ENCODE assay signal across 14 cellular contexts in the genomic region with DNA sequence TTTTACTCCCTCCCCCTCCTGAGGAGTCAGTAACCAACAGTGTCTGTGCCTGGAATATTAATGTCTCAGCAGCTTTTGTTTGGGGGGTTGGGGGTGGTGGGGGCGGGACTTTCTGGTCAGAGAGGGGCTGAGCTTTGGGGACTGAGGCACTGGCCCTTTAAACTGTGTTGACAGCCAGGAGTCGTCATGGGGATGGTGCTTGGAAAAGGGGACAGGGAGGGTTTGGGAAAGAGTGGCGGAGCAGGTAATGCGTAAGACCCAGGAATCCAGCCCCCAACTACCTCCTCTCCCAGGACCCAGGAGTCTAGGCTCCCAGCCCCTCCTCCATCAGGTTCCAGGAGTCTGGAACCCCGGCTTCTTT. TPM values are rescaled to one million over a fixed set of nuclear protein-coding genes. Genes with fewer than 3 reads are reported as not detected.
DNase-seq lines count a peak whose midpoint lies in the region; ATAC-seq and TF ChIP-seq lines count a peak whose summit lies in the region.
"Had no signal": no experiment of that assay in that cellular context is flagged by ENCODE, and none has a peak within 500 bp of the region (broad histone marks: within the 10 kb centered on the region; RNA-seq: fewer than 3 reads in every experiment).

No MANE protein-coding gene starts in this region.

- no peaks in the 10 kb centered on the region for H3K9me3 Mint-ChIP-seq in natural killer cell
- H3K9me3 Mint-ChIP-seq: activated T-helper 1 cell treated with anti-CD3 and anti-CD28 coated beads, Interleukin-12 subunit alpha, Interleukin-12 subunit beta, Interleukin-2, Interleukin-4 antibody, amounts not matched to agents 30 ng/mL and 10 ng/mL and 1 ng/mL, durations not matched to agents 14 hours and 24 hours and 36 hours had no signal

- intact Hi-C loops in natural killer cell (cut with micrococcal nuclease) = no loop called here

- peak overlapping the region; percentile 38; the same call in 1 of the 2 replicates for H3K4me3 ChIP-seq in BLaER1
- H3K4me3 ChIP-seq in neuron (ENCODE audit: low read length) = peak overlapping the region; percentile 40
- H3K4me3 ChIP-seq: lower lobe of right lung, skin epidermis had no signal

- H3K27me3 ChIP-seq in BLaER1 (no peaks in the 10 kb centered on the region), neuron (ENCODE audit: insufficient read depth, low read length) (no peaks in the 10 kb centered on the region)

- H3K4me1 ChIP-seq in BLaER1 = peaks cover 52% of the 10 kb centered on the region
- H3K4me1 ChIP-seq in neuron (ENCODE audit: insufficient read depth, low read length) = peaks cover 46% of the 10 kb centered on the region
- H3K4me1 ChIP-seq: lower lobe of right lung had no signal

- no peaks in the 10 kb centered on the region for H4K20me1 ChIP-seq in BLaER1

- H2AFZ ChIP-seq in neuron (ENCODE audit: low read depth, low read length) = no peak overlapping the region

- no peaks in the 10 kb centered on the region for H3K36me3 Mint-ChIP-seq in natural killer cell

- H3K27me3 Mint-ChIP-seq in natural killer cell (ENCODE audit: low read depth in 2 of 2) = peaks cover 29 to 34% of the 10 kb centered on the region in 2 donors

- peaks cover 8 to 10% of the 10 kb centered on the region in 2 donors for H3K4me1 Mint-ChIP-seq in natural killer cell

- no peak for ATAC-seq in natural killer cell
- ATAC-seq in HG02870 (IDR thresholded peaks at IDR 0.05; ENCODE audit: unreplicated experiment) = no peak
- no peak for ATAC-seq in GM21723 (IDR thresholded peaks at IDR 0.05; ENCODE audit: unreplicated experiment)
- ATAC-seq in GM21381 (IDR thresholded peaks at IDR 0.05; ENCODE audit: unreplicated experiment) = no peak
- ATAC-seq: activated CD4-positive, alpha-beta T cell treated with anti-CD3 and anti-CD28 coated beads for 36 hours; lower lobe of right lung had no signal

- 0 out of 2 replicates have a peak, but pooled peaks cover 10% of the 10 kb centered on the region for H3K36me3 ChIP-seq in BLaER1
- H3K36me3 ChIP-seq in neuron (ENCODE audit: insufficient read depth, low read length) = no peaks in the 10 kb centered on the region
- H3K36me3 ChIP-seq: lower lobe of right lung had no signal

- H3K4me2 ChIP-seq in BLaER1 = peak overlapping the region; percentile 74

- DNase-seq in anterior cingulate cortex (lab: John Stamatoyannopoulos, UW) = peak in 49 of 58 donors; percentile 24 to 79 (median 50)
- DNase-seq in hypothalamus (lab: John Stamatoyannopoulos, UW) = peak in 42 of 51 donors; percentile 8 to 81 (median 52)
- DNase-seq in natural killer cell = no peak
- DNase-seq: activated CD4-positive, alpha-beta T cell treated with anti-CD3 and anti-CD28 coated beads for 36 hours; DMS79 treated with DMSO at 0.1 percent for 48 hours; lower lobe of right lung; NCI-H2171 had no signal

- H3K9ac ChIP-seq in BLaER1 = peak overlapping the region; percentile 70

- H3K4me3 Mint-ChIP-seq in natural killer cell = no peak overlapping the region
- H3K4me3 Mint-ChIP-seq: activated CD4-positive, alpha-beta T cell treated with anti-CD3 and anti-CD28 coated beads for 36 hours; activated T-helper 1 cell treated with anti-CD3 and anti-CD28 coated beads, Interleukin-12 subunit alpha, Interleukin-12 subunit beta, Interleukin-2, Interleukin-4 antibody, amounts not matched to agents 30 ng/mL and 10 ng/mL and 1 ng/mL, durations not matched to agents 14 hours and 24 hours and 36 hours had no signal

- H3K27ac Mint-ChIP-seq in natural killer cell = no peak overlapping the region
- H3K27ac Mint-ChIP-seq: activated CD4-positive, alpha-beta T cell treated with anti-CD3 and anti-CD28 coated beads for 36 hours; activated T-helper 1 cell treated with anti-CD3 and anti-CD28 coated beads, Interleukin-12 subunit alpha, Interleukin-12 subunit beta, Interleukin-2, Interleukin-4 antibody, amounts not matched to agents 30 ng/mL and 10 ng/mL and 1 ng/mL, durations not matched to agents 14 hours and 24 hours and 36 hours had no signal

- no peak for TF ChIP-seq CTCF in natural killer cell (IDR thresholded peaks at IDR 0.05)

- H3K27ac ChIP-seq in BLaER1 = peak overlapping the region; percentile 79; the same call in 1 of the 2 replicates
- H3K27ac ChIP-seq: lower lobe of right lung had no signal

- H3K9me3 ChIP-seq in BLaER1 = no peaks in the 10 kb centered on the region
- no peaks in the 10 kb centered on the region for H3K9me3 ChIP-seq in neuron (ENCODE audit: low read length)
- H3K9me3 ChIP-seq: lower lobe of right lung had no signal

RNA-seq across cellular contexts. Expression of a gene that starts 5.2 kb away (rescaled TPM):
- under 1 TPM in 2 of 3 donors, not detected in 1; 0.19 to 0.38 TPM for total RNA-seq in natural killer cell

RNA-seq across cellular contexts. Expression of a gene that starts 15.1 kb away (rescaled TPM):
- total RNA-seq in natural killer cell = 10 to 100 TPM; 36.3 to 50.5 (median 37.6) TPM

RNA-seq across cellular contexts. Expression of a gene that starts 22.6 kb away (rescaled TPM):
- total RNA-seq in natural killer cell = under 1 TPM; 0.24 to 0.75 (median 0.50) TPM

RNA-seq across cellular contexts. Expression of a gene that starts 35.5 kb away (rescaled TPM):
- 100 to 1,000 TPM in 1 of 3 donors, 10 to 100 TPM in 2; 44.5 to 141 (median 55.5) TPM for total RNA-seq in natural killer cell

RNA-seq across cellular contexts. Expression of a gene that starts 38.1 kb away (rescaled TPM):
- total RNA-seq in natural killer cell = 10 to 100 TPM in 1 of 3 donors, 1 to 10 TPM in 2; 4.0 to 10.4 (median 5.8) TPM
